17 cellular contexts compared by ENCODE assay signal in the genomic region with DNA sequence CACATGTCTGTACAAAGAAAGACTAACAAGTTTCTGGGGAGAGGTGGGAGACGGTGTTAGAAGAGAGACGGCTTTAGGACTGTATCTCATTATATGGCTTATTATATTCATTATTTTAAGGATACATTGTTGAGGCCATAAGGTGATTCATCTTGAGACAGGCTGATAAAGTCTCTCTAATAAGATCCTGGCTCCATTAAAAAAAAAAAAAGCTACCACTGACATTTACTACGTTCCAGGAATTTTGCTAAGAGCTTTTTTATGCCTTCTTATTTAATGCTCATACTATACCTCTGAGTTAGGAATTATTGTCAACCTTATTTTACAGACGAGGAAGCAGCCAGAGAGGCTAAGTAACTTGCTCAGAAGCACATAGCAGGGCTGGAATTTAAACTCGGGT.
DNase-seq lines count a peak whose midpoint lies in the region; ATAC-seq and TF ChIP-seq lines count a peak whose summit lies in the region.
"Had no signal": no experiment of that assay in that cellular context is flagged by ENCODE, and none has a peak within 500 bp of the region (broad histone marks: within the 10 kb centered on the region; RNA-seq: fewer than 3 reads in every experiment).

No MANE protein-coding gene starts in this region.

- no peak for TF ChIP-seq POLR2A in stomach (IDR thresholded peaks at IDR 0.05)

- 52% methylated on average over 5 of the region's 5 CpGs for WGBS in hepatocyte (ENCODE audit: low lambda C conversion rate, missing lambda C conversion rate)
- WGBS in stomach, 5 donors: 42 to 62% (median 53%) methylated on average over 5 of the region's 5 CpGs

- H3K27ac ChIP-seq in hepatocyte: peak overlapping the region; percentile 61
- H3K27ac ChIP-seq in stomach: peak overlapping the region in 3 of 5 donors; percentile 44 to 68 (median 54)
- H3K27ac ChIP-seq: GM23248 had no signal

- H3K4me1 ChIP-seq in hepatocyte (ENCODE audit: insufficient read depth) (peaks cover 25% of the 10 kb centered on the region), stomach (peaks cover 8 to 64% (median 35%) of the 10 kb centered on the region in 4 donors)

- POLR2A ChIA-PET in WTC11 (lab: Charles Lee): interaction anchor here (0.7 kb wide), 1 partner anchor 27 kb away, joined by 5 read pairs; no protein-coding TSS in a partner anchor

- DNase-seq in EH (ENCODE audit: low read depth) (peak; percentile 38), WTC11 (ENCODE audit: low spot score) (no peak), hepatocyte (ENCODE audit: low spot score) (no peak), stomach (no peak), medulla oblongata (ENCODE audit: extremely low spot score) (no peak), AG08395 (ENCODE audit: low spot score) (no peak)
- DNase-seq: COR-L47, GM23248, Karpas-422, MM.1S, NCI-H1105, NCI-H187 treated with DMSO at 0.1 percent for 48 hours, NCI-H774 had no signal

- no peak overlapping the region for H3K4me3 Mint-ChIP-seq in WTC11
- H3K4me3 Mint-ChIP-seq: CD14-positive monocyte had no signal

- H3K4me1 Mint-ChIP-seq in WTC11: peaks cover 13% of the 10 kb centered on the region

- H3K27me3 ChIP-seq in hepatocyte (no peaks in the 10 kb centered on the region), stomach (no peaks in the 10 kb centered on the region)

- H4K20me1 ChIP-seq in hepatocyte (ENCODE audit: insufficient read depth, poor library complexity, severe bottlenecking): no peaks in the 10 kb centered on the region

- no peaks in the 10 kb centered on the region for H3K79me2 ChIP-seq in hepatocyte

- peaks cover 58% of the 10 kb centered on the region for H3K36me3 Mint-ChIP-seq in WTC11

- CTCF ChIA-PET in WTC11 (lab: Charles Lee): interaction anchor here (0.7 to 1.1 kb wide), 3 partner anchors 13 to 76 kb away, joined by 3 to 4 read pairs (median 3); no protein-coding TSS in a partner anchor

- ATAC-seq in WTC11 (no peak), GM21717 (IDR thresholded peaks at IDR 0.05; ENCODE audit: unreplicated experiment) (no peak), GM21367 (IDR thresholded peaks at IDR 0.05; ENCODE audit: unreplicated experiment) (no peak)
- ATAC-seq: GM12878 had no signal

- no peak for TF ChIP-seq CTCF in WTC11 (IDR thresholded peaks at IDR 0.05)
- TF ChIP-seq CTCF in hepatocyte (IDR thresholded peaks at IDR 0.05; ENCODE audit: poor library complexity): no peak
- TF ChIP-seq CTCF in stomach (IDR thresholded peaks at IDR 0.05): no peak

- peak overlapping the region; percentile 26 for H3K4me2 ChIP-seq in hepatocyte

- H3K9me3 Mint-ChIP-seq in WTC11: no peaks in the 10 kb centered on the region
- H3K9me3 Mint-ChIP-seq: CD14-positive monocyte had no signal

- no peak overlapping the region for H2AFZ ChIP-seq in hepatocyte
- H2AFZ ChIP-seq: GM23248 had no signal

- H3K36me3 ChIP-seq in hepatocyte (replicated peaks; ENCODE audit: insufficient read depth, low read depth) (no peaks in the 10 kb centered on the region), stomach (peaks cover 0 to 13% (median 11%) of the 10 kb centered on the region in 4 donors)

- H3K27me3 Mint-ChIP-seq in WTC11 (ENCODE audit: low read depth): no peaks in the 10 kb centered on the region

- no peaks in the 10 kb centered on the region for H3K9me3 ChIP-seq in hepatocyte (ENCODE audit: low read depth)
- no peaks in the 10 kb centered on the region for H3K9me3 ChIP-seq in stomach

- TF ChIP-seq EP300 in stomach (IDR thresholded peaks at IDR 0.05): no peak

- H3K27ac Mint-ChIP-seq in WTC11: peak overlapping the region; percentile 30; the same call in 1 of the 2 replicates
- H3K27ac Mint-ChIP-seq: CD14-positive monocyte had no signal

- no peaks in the 10 kb centered on the region for H3K9me2 ChIP-seq in hepatocyte (replicated peaks; ENCODE audit: insufficient read depth)

- H3K4me3 ChIP-seq in hepatocyte (no peak overlapping the region), stomach (no peak overlapping the region)
- H3K4me3 ChIP-seq: GM12878, GM23248 had no signal

- intact Hi-C loops in stomach (cut with DNase I; ENCODE audit: low total_unique reads): no loop called here

TF ChIP-seq in WTC11, 78 proteins besides CTCF, POLR2A, EP300 and RAD21 (continues in another document):
- TF ChIP-seq PRRX2 (CRISPR knock-in tag; IDR thresholded peaks at IDR 0.05) (no peak), FOXP1 (CRISPR knock-in tag; IDR thresholded peaks at IDR 0.05; ENCODE audit: borderline replicate concordance) (no peak), ZNF219 (CRISPR knock-in tag; IDR thresholded peaks at IDR 0.05; ENCODE audit: borderline replicate concordance) (no peak), NFE2L1 (CRISPR knock-in tag; IDR thresholded peaks at IDR 0.05) (no peak), ATF1 (CRISPR knock-in tag; IDR thresholded peaks at IDR 0.05) (no peak), PRDM15 (CRISPR knock-in tag; IDR thresholded peaks at IDR 0.05) (no peak), MAX (CRISPR knock-in tag; IDR thresholded peaks at IDR 0.05) (no peak), NR3C1 (CRISPR knock-in tag; conservative IDR thresholded peaks at IDR 0.05; ENCODE audit: low read depth) (no peak), FOXJ3 (CRISPR knock-in tag; IDR thresholded peaks at IDR 0.05; ENCODE audit: borderline replicate concordance) (no peak), ZBTB43 (CRISPR knock-in tag; IDR thresholded peaks at IDR 0.05) (no peak), SMAD4 (CRISPR knock-in tag; IDR thresholded peaks at IDR 0.05) (no peak), ZNF138 (CRISPR knock-in tag; conservative IDR thresholded peaks at IDR 0.05) (no peak)
- TF ChIP-seq, protein P1, sequence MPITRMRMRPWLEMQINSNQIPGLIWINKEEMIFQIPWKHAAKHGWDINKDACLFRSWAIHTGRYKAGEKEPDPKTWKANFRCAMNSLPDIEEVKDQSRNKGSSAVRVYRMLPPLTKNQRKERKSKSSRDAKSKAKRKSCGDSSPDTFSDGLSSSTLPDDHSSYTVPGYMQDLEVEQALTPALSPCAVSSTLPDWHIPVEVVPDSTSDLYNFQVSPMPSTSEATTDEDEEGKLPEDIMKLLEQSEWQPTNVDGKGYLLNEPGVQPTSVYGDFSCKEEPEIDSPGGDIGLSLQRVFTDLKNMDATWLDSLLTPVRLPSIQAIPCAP (CRISPR knock-in tag; IDR thresholded peaks at IDR 0.05): no peak
- TF ChIP-seq, protein P2, sequence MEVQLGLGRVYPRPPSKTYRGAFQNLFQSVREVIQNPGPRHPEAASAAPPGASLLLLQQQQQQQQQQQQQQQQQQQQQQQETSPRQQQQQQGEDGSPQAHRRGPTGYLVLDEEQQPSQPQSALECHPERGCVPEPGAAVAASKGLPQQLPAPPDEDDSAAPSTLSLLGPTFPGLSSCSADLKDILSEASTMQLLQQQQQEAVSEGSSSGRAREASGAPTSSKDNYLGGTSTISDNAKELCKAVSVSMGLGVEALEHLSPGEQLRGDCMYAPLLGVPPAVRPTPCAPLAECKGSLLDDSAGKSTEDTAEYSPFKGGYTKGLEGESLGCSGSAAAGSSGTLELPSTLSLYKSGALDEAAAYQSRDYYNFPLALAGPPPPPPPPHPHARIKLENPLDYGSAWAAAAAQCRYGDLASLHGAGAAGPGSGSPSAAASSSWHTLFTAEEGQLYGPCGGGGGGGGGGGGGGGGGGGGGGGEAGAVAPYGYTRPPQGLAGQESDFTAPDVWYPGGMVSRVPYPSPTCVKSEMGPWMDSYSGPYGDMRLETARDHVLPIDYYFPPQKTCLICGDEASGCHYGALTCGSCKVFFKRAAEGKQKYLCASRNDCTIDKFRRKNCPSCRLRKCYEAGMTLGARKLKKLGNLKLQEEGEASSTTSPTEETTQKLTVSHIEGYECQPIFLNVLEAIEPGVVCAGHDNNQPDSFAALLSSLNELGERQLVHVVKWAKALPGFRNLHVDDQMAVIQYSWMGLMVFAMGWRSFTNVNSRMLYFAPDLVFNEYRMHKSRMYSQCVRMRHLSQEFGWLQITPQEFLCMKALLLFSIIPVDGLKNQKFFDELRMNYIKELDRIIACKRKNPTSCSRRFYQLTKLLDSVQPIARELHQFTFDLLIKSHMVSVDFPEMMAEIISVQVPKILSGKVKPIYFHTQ (CRISPR knock-in tag; IDR thresholded peaks at IDR 0.05): no peak
